ENCODE assay signal across 21 cellular contexts in genomic region chr14:105142651-105143450, GRCh38. TPM values are rescaled to one million over a fixed set of nuclear protein-coding genes. Genes with fewer than 3 reads are reported as not detected.
DNase-seq lines count a peak whose midpoint lies in the region; ATAC-seq and TF ChIP-seq lines count a peak whose summit lies in the region.
"Had no signal": no experiment of that assay in that cellular context is flagged by ENCODE, and none has a peak within 500 bp of the region (broad histone marks: within the 10 kb centered on the region; RNA-seq: fewer than 3 reads in every experiment).

No MANE protein-coding gene starts in this region.

- 96% methylated on average over 50 of the region's 60 CpGs for WGBS in prostate gland

- no peaks in the 10 kb centered on the region for H3K27me3 ChIP-seq in BE2C
- H3K27me3 ChIP-seq in prostate gland (replicated peaks; ENCODE audit: insufficient read depth): no peaks in the 10 kb centered on the region
- H3K27me3 ChIP-seq: MG63 had no signal

- intact Hi-C loops in activated CD4-positive, alpha-beta T cell treated with anti-CD3 and anti-CD28 coated beads for 36 hours (cut with DNase I, micrococcal nuclease): no loop called here
- intact Hi-C loops in posterior cingulate gyrus (cut with DNase I): no loop called here
- intact Hi-C loops in prostate gland (cut with DNase I): no loop called here

- no peak overlapping the region for H3K27ac Mint-ChIP-seq in activated CD4-positive, alpha-beta T cell treated with anti-CD3 and anti-CD28 coated beads for 36 hours
- H3K27ac Mint-ChIP-seq in WTC11: no peak overlapping the region
- H3K27ac Mint-ChIP-seq in endothelial cell (ENCODE audit: unreplicated experiment): no peak overlapping the region
- H3K27ac Mint-ChIP-seq: HFFc6 had no signal

- CTCF ChIA-PET in activated CD4-positive, alpha-beta T cell treated with anti-CD3 and anti-CD28 coated beads for 36 hours (lab: Charles Lee): no interaction called here
- CTCF ChIA-PET in WTC11 (lab: Charles Lee): no interaction called here

- no peaks in the 10 kb centered on the region for H3K4me1 Mint-ChIP-seq in activated CD4-positive, alpha-beta T cell treated with anti-CD3 and anti-CD28 coated beads for 36 hours
- H3K4me1 Mint-ChIP-seq in WTC11: no peaks in the 10 kb centered on the region
- no peaks in the 10 kb centered on the region for H3K4me1 Mint-ChIP-seq in endothelial cell (ENCODE audit: unreplicated experiment)

- no peaks in the 10 kb centered on the region for H3K36me3 Mint-ChIP-seq in activated CD4-positive, alpha-beta T cell treated with anti-CD3 and anti-CD28 coated beads for 36 hours (ENCODE audit: low read depth)
- H3K36me3 Mint-ChIP-seq in WTC11: peaks cover 21% of the 10 kb centered on the region
- H3K36me3 Mint-ChIP-seq in endothelial cell (ENCODE audit: low read depth, unreplicated experiment): peaks cover 33% of the 10 kb centered on the region

- no peaks in the 10 kb centered on the region; the same call in 1 of the 2 replicates for H3K9me3 ChIP-seq in BE2C
- H3K9me3 ChIP-seq in prostate gland: no peaks in the 10 kb centered on the region
- H3K9me3 ChIP-seq: MG63 had no signal

- TF ChIP-seq CTCF in BE2C (IDR thresholded peaks at IDR 0.05; ENCODE audit: low read depth, low read length) (no peak), WTC11 (IDR thresholded peaks at IDR 0.05) (no peak), endothelial cell (IDR thresholded peaks at IDR 0.05; ENCODE audit: unreplicated experiment) (no peak), prostate gland (IDR thresholded peaks at IDR 0.05) (no peak)

- no peak overlapping the region for H3K27ac ChIP-seq in prostate gland
- H3K27ac ChIP-seq: C4-2B, KMS-11 had no signal

- H3K36me3 ChIP-seq in BE2C (no peaks in the 10 kb centered on the region), prostate gland (no peaks in the 10 kb centered on the region)
- H3K36me3 ChIP-seq: MG63 had no signal

- POLR2A ChIA-PET in activated CD4-positive, alpha-beta T cell treated with anti-CD3 and anti-CD28 coated beads for 36 hours (lab: Charles Lee): no interaction called here
- POLR2A ChIA-PET in WTC11 (lab: Charles Lee): no interaction called here

- H3K4me3 Mint-ChIP-seq in activated CD4-positive, alpha-beta T cell treated with anti-CD3 and anti-CD28 coated beads for 36 hours: no peak overlapping the region
- H3K4me3 Mint-ChIP-seq in WTC11 (no peak overlapping the region), endothelial cell (ENCODE audit: unreplicated experiment) (no peak overlapping the region)
- H3K4me3 Mint-ChIP-seq: HFFc6 had no signal

- H3K4me3 ChIP-seq in BE2C (ENCODE audit: low read depth, low read length): no peak overlapping the region
- no peak overlapping the region for H3K4me3 ChIP-seq in prostate gland
- H3K4me3 ChIP-seq: MG63 had no signal

- ATAC-seq in activated CD4-positive, alpha-beta T cell treated with anti-CD3 and anti-CD28 coated beads for 36 hours: no peak
- ATAC-seq in WTC11: no peak

- H3K9me3 Mint-ChIP-seq in activated CD4-positive, alpha-beta T cell treated with anti-CD3 and anti-CD28 coated beads for 36 hours (ENCODE audit: low read depth): peaks cover 7% of the 10 kb centered on the region
- H3K9me3 Mint-ChIP-seq in WTC11: peaks cover 11% of the 10 kb centered on the region
- H3K9me3 Mint-ChIP-seq in endothelial cell (ENCODE audit: unreplicated experiment): no peaks in the 10 kb centered on the region

- H3K4me1 ChIP-seq in BE2C (no peaks in the 10 kb centered on the region), prostate gland (replicated peaks) (no peaks in the 10 kb centered on the region)

- H3K27me3 Mint-ChIP-seq in activated CD4-positive, alpha-beta T cell treated with anti-CD3 and anti-CD28 coated beads for 36 hours: no peaks in the 10 kb centered on the region
- H3K27me3 Mint-ChIP-seq in WTC11 (ENCODE audit: low read depth): no peaks in the 10 kb centered on the region
- peaks cover 20% of the 10 kb centered on the region for H3K27me3 Mint-ChIP-seq in endothelial cell (ENCODE audit: unreplicated experiment)

- peak; percentile 3 for DNase-seq in activated CD4-positive, alpha-beta T cell treated with anti-CD3 and anti-CD28 coated beads for 36 hours
- DNase-seq in activated CD4-positive, alpha-beta T cell treated with anti-CD3 and anti-CD28 coated beads for 1 hour: no peak
- DNase-seq in BE2C: peak; percentile 4
- DNase-seq in WTC11 (ENCODE audit: low spot score): peak; percentile 8
- peak in 7 of 10 donors; percentile 6 to 86 (median 24) for DNase-seq in posterior cingulate gyrus
- DNase-seq in endothelial cell (ENCODE audit: low spot score): no peak
- DNase-seq in NCI-H2196 (lab: John Stamatoyannopoulos, UW; ENCODE audit: unreplicated experiment): no peak
- DNase-seq in prostate gland (ENCODE audit: low spot score): no peak
- DNase-seq: 8988T, COR-L47, DMS153, EL, GOT3, HFFc6, MG63, NCI-H1105 treated with DMSO at 0.1 percent for 48 hours, NCI-H187, NCI-H774, SHP77 treated with DMSO at 0.1 percent for 48 hours had no signal

- TF ChIP-seq POLR2A in prostate gland (IDR thresholded peaks at IDR 0.05): no peak

TF ChIP-seq in WTC11, 78 proteins besides CTCF, POLR2A, EP300 and RAD21:
- TF ChIP-seq ZNF138 (CRISPR knock-in tag; conservative IDR thresholded peaks at IDR 0.05) (no peak), ZNF121 (CRISPR knock-in tag; IDR thresholded peaks at IDR 0.05) (no peak)
- TF ChIP-seq, protein P1, sequence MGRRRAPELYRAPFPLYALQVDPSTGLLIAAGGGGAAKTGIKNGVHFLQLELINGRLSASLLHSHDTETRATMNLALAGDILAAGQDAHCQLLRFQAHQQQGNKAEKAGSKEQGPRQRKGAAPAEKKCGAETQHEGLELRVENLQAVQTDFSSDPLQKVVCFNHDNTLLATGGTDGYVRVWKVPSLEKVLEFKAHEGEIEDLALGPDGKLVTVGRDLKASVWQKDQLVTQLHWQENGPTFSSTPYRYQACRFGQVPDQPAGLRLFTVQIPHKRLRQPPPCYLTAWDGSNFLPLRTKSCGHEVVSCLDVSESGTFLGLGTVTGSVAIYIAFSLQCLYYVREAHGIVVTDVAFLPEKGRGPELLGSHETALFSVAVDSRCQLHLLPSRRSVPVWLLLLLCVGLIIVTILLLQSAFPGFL (CRISPR knock-in tag; IDR thresholded peaks at IDR 0.05; ENCODE audit: borderline replicate concordance): no peak

RNA-seq across cellular contexts. Expression of gene JAG2, which starts 25.7 kb away (rescaled TPM):
- 1 to 10 TPM; 3.2 to 3.6 TPM for total RNA-seq in activated CD4-positive, alpha-beta T cell treated with anti-CD3 and anti-CD28 coated beads for 36 hours
- polyA plus RNA-seq in BE2C (2012; ENCODE audit: insufficient read depth, insufficient read length, low read depth): 15.9 TPM
- total RNA-seq in WTC11 (2021) (10.6 to 12.2 TPM (median 11.8 TPM) in 3 replicates), endothelial cell (ENCODE audit: unreplicated experiment) (280 TPM), prostate gland (10 to 100 TPM; 26.8 to 30.5 TPM)

RNA-seq across cellular contexts. Expression of gene NUDT14, which starts 38.3 kb away (rescaled TPM):
- total RNA-seq in activated CD4-positive, alpha-beta T cell treated with anti-CD3 and anti-CD28 coated beads for 36 hours: 10 to 100 TPM; 12.3 to 13.5 TPM
- polyA plus RNA-seq in BE2C (2012; ENCODE audit: insufficient read depth, insufficient read length, low read depth): 7.4 TPM
- 35.4 to 56.2 TPM (median 51.3 TPM) in 3 replicates for total RNA-seq in WTC11 (2021)
- 135 TPM for total RNA-seq in endothelial cell (ENCODE audit: unreplicated experiment)
- total RNA-seq in prostate gland: 10 to 100 TPM; 32.9 to 36.5 TPM

Comparison
In these comparisons a context has a peak if more than half of its experiments do, and no peak if none do; other contexts are left out.
1. DNase-seq: peak in activated CD4-positive, alpha-beta T cell treated with anti-CD3 and anti-CD28 coated beads for 36 hours (single experiment), BE2C (single experiment), WTC11 (single experiment) and posterior cingulate gyrus (7 of 10); none in activated CD4-positive, alpha-beta T cell treated with anti-CD3 and anti-CD28 coated beads for 1 hour (single experiment), endothelial cell (single experiment), NCI-H2196 (single experiment) and prostate gland (single experiment).